ENCODE assay signal across 2 cellular contexts in genomic region chrX:38142598-38142997, GRCh38.
TF ChIP-seq lines count a peak whose summit lies in the region.

No MANE protein-coding gene starts in this region.

TF ChIP-seq in liver, 16 proteins besides CTCF, POLR2A, EP300 and RAD21:
- TF ChIP-seq SP1 (IDR thresholded peaks at IDR 0.05) (peak; percentile 21), ATF3 (IDR thresholded peaks at IDR 0.05) (no peak), HNF4A (conservative IDR thresholded peaks at IDR 0.05) (no peak), NR2F2 (IDR thresholded peaks at IDR 0.05) (peak; percentile 80), JUND (IDR thresholded peaks at IDR 0.05) (no peak), RXRA (IDR thresholded peaks at IDR 0.05) (no peak), ZBTB33 (IDR thresholded peaks at IDR 0.05) (no peak)
TF ChIP-seq in liver: peak in this region for 2.

TF ChIP-seq in HepG2, 621 proteins besides CTCF, POLR2A, EP300 and RAD21:
- TF ChIP-seq CHCHD3 (CRISPR knock-in tag; IDR thresholded peaks at IDR 0.05) = no peak
- no peak for TF ChIP-seq HNRNPUL1 (IDR thresholded peaks at IDR 0.05; ENCODE audit: low read depth, low read length)
- TF ChIP-seq ZZZ3 (CRISPR knock-in tag; IDR thresholded peaks at IDR 0.05; ENCODE audit: borderline replicate concordance) = no peak
- no peak for TF ChIP-seq ELK4 (CRISPR knock-in tag; IDR thresholded peaks at IDR 0.05; ENCODE audit: borderline replicate concordance)
- TF ChIP-seq CEBPG (CRISPR knock-in tag; IDR thresholded peaks at IDR 0.05) = no peak
- no peak for TF ChIP-seq MAF1 (CRISPR knock-in tag; IDR thresholded peaks at IDR 0.05; ENCODE audit: borderline replicate concordance)
